15 cellular contexts compared by ENCODE assay signal in the genomic region with DNA sequence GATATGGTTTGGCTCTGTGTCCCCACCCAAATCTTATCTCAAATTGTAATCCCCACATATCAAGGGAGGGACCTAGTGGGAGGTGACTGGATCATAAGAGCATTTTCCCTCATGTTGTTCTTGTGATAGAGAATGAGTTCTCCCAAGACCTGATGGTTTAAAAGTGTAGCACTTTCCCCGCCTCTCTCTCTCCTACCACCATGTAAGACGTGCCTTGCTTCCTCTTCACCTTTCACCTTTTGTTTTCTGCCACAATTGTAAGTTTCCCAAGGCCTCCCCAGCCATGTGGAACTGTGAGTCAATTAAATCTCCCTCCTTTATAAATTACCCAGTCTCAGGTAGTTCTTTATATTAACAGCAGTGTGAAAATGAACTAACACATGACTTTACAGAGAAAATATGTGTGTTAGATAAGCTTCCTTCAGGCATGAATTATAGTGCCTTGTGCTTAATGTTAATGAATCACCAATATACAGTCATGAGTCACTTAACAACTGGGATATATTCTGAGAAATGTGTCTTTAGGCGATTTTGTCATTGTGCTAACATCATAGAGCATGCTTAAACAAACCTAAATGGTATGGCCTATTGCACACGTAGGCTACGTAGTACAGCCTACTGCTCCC. TPM values are rescaled to one million over a fixed set of nuclear protein-coding genes. Genes with fewer than 3 reads are reported as not detected.
DNase-seq lines count a peak whose midpoint lies in the region; ATAC-seq and TF ChIP-seq lines count a peak whose summit lies in the region.
"Had no signal": no experiment of that assay in that cellular context is flagged by ENCODE, and none has a peak within 500 bp of the region (broad histone marks: within the 10 kb centered on the region; RNA-seq: fewer than 3 reads in every experiment).

No MANE protein-coding gene starts in this region.

- intact Hi-C loops in CD4-positive, alpha-beta T cell (cut with DNase I, micrococcal nuclease): no loop called here

- no peaks in the 10 kb centered on the region for H3K27me3 ChIP-seq in CD4-positive, alpha-beta T cell (ENCODE audit: control insufficient read depth, insufficient read depth, low read length)
- H3K27me3 ChIP-seq: esophagus muscularis mucosa had no signal

- peak overlapping the region; percentile 52 for H3K27ac Mint-ChIP-seq in activated CD4-positive, alpha-beta T cell treated with anti-CD3 and anti-CD28 coated beads, Interleukin-2, amount 10 ng/mL, durations not matched to agents 7 days and 5 days
- peak overlapping the region; percentile 80 for H3K27ac Mint-ChIP-seq in type B pancreatic cell
- H3K27ac Mint-ChIP-seq in CD4-positive, alpha-beta T cell: no peak overlapping the region

- H3K27ac ChIP-seq in CD4-positive, alpha-beta T cell (ENCODE audit: low read depth, low read length): no peak overlapping the region
- H3K27ac ChIP-seq: 22Rv1, esophagus muscularis mucosa had no signal

- ATAC-seq in CD4-positive, alpha-beta T cell (ENCODE audit: poor library complexity): no peak
- no peak for ATAC-seq in GM21390 (IDR thresholded peaks at IDR 0.05; ENCODE audit: unreplicated experiment)
- ATAC-seq: left lobe of liver; stimulated activated naive CD8-positive, alpha-beta T cell treated with anti-CD3 and anti-CD28 coated beads, Interleukin-15, Interleukin-2, amounts not matched to agents 100 U/mL and 50 U/mL, for 24 hours had no signal

- CTCF ChIA-PET in activated CD4-positive, alpha-beta T cell treated with anti-CD3 and anti-CD28 coated beads, Interleukin-2, amount 10 ng/mL, durations not matched to agents 7 days and 5 days (lab: Charles Lee): no interaction called here
- CTCF ChIA-PET in CD4-positive, alpha-beta T cell (lab: Charles Lee): no interaction called here

- no peaks in the 10 kb centered on the region for H3K9me3 Mint-ChIP-seq in activated CD4-positive, alpha-beta T cell treated with anti-CD3 and anti-CD28 coated beads, Interleukin-2, amount 10 ng/mL, durations not matched to agents 7 days and 5 days
- peaks cover 7% of the 10 kb centered on the region for H3K9me3 Mint-ChIP-seq in type B pancreatic cell
- peaks cover 3% of the 10 kb centered on the region for H3K9me3 Mint-ChIP-seq in CD4-positive, alpha-beta T cell

- no peaks in the 10 kb centered on the region for H3K36me3 Mint-ChIP-seq in activated CD4-positive, alpha-beta T cell treated with anti-CD3 and anti-CD28 coated beads, Interleukin-2, amount 10 ng/mL, durations not matched to agents 7 days and 5 days (ENCODE audit: low read depth)
- peaks cover 11% of the 10 kb centered on the region for H3K36me3 Mint-ChIP-seq in type B pancreatic cell
- H3K36me3 Mint-ChIP-seq in CD4-positive, alpha-beta T cell (ENCODE audit: low read depth): no peaks in the 10 kb centered on the region

- no peak for TF ChIP-seq CTCF in fibroblast of villous mesenchyme (IDR thresholded peaks at IDR 0.05; ENCODE audit: insufficient read depth, low read depth, low read length)
- no peak for TF ChIP-seq CTCF in type B pancreatic cell (conservative IDR thresholded peaks at IDR 0.05)
- no peak for TF ChIP-seq CTCF in CD4-positive, alpha-beta T cell (IDR thresholded peaks at IDR 0.05)

- no peak for DNase-seq in activated CD4-positive, alpha-beta T cell treated with anti-CD3 and anti-CD28 coated beads, Interleukin-2, amount 10 ng/mL, durations not matched to agents 7 days and 5 days
- no peak for DNase-seq in activated CD4-positive, alpha-beta T cell treated with anti-CD3 and anti-CD28 coated beads, Interleukin-2, amount 50 U/mL, for 1 hour
- DNase-seq in amniotic epithelial cell (ENCODE audit: low read depth): peak; percentile 91
- peak; percentile 79 for DNase-seq in fibroblast of villous mesenchyme (ENCODE audit: low read depth)
- DNase-seq in type B pancreatic cell (ENCODE audit: extremely low spot score, unreplicated experiment): no peak
- DNase-seq in CD4-positive, alpha-beta T cell: no peak
- no peak for DNase-seq in KG1 (lab: John Stamatoyannopoulos, UW)
- DNase-seq: amygdala; NCI-H2081; stimulated activated CD4-positive, alpha-beta T cell treated with anti-CD3 and anti-CD28 coated beads, Interleukin-2, amount 100 ng/mL, for 24 hours; stimulated activated naive CD8-positive, alpha-beta T cell treated with anti-CD3 and anti-CD28 coated beads, Interleukin-15, Interleukin-2, amounts not matched to agents 100 U/mL and 50 U/mL, for 24 hours had no signal

- no peaks in the 10 kb centered on the region for H3K9me3 ChIP-seq in CD4-positive, alpha-beta T cell (ENCODE audit: control insufficient read depth, low read length)
- H3K9me3 ChIP-seq: esophagus muscularis mucosa had no signal

- no peaks in the 10 kb centered on the region for H3K4me1 Mint-ChIP-seq in activated CD4-positive, alpha-beta T cell treated with anti-CD3 and anti-CD28 coated beads, Interleukin-2, amount 10 ng/mL, durations not matched to agents 7 days and 5 days
- peaks cover 24% of the 10 kb centered on the region for H3K4me1 Mint-ChIP-seq in type B pancreatic cell (ENCODE audit: unreplicated experiment)
- H3K4me1 Mint-ChIP-seq in CD4-positive, alpha-beta T cell (ENCODE audit: low read depth): no peaks in the 10 kb centered on the region

- H3K4me3 Mint-ChIP-seq in activated CD4-positive, alpha-beta T cell treated with anti-CD3 and anti-CD28 coated beads, Interleukin-2, amount 10 ng/mL, durations not matched to agents 7 days and 5 days: no peak overlapping the region
- peak overlapping the region; percentile 10 for H3K4me3 Mint-ChIP-seq in type B pancreatic cell
- H3K4me3 Mint-ChIP-seq in CD4-positive, alpha-beta T cell: no peak overlapping the region

- no peaks in the 10 kb centered on the region for H3K27me3 Mint-ChIP-seq in activated CD4-positive, alpha-beta T cell treated with anti-CD3 and anti-CD28 coated beads, Interleukin-2, amount 10 ng/mL, durations not matched to agents 7 days and 5 days
- H3K27me3 Mint-ChIP-seq in type B pancreatic cell: no peaks in the 10 kb centered on the region
- H3K27me3 Mint-ChIP-seq in CD4-positive, alpha-beta T cell: no peaks in the 10 kb centered on the region

- POLR2A ChIA-PET in activated CD4-positive, alpha-beta T cell treated with anti-CD3 and anti-CD28 coated beads, Interleukin-2, amount 10 ng/mL, durations not matched to agents 7 days and 5 days (lab: Charles Lee): no interaction called here
- POLR2A ChIA-PET in CD4-positive, alpha-beta T cell (lab: Charles Lee): no interaction called here

- H3K4me3 ChIP-seq in fibroblast of villous mesenchyme (ENCODE audit: low read depth, low read length): no peak overlapping the region
- H3K4me3 ChIP-seq: esophagus muscularis mucosa had no signal

RNA-seq across cellular contexts. Expression of a gene that starts 37.9 kb away (rescaled TPM):
- not detected for total RNA-seq in activated CD4-positive, alpha-beta T cell treated with anti-CD3 and anti-CD28 coated beads, Interleukin-2, amount 10 ng/mL, durations not matched to agents 7 days and 5 days
- total RNA-seq in fibroblast of villous mesenchyme: 145 and 184 TPM in 2 replicates
- 18.1 and 39.9 TPM in 2 replicates for total RNA-seq in type B pancreatic cell (ENCODE audit: low replicate concordance)
- not detected for total RNA-seq in CD4-positive, alpha-beta T cell

Comparison
In these comparisons a context has a peak if more than half of its experiments do, and no peak if none do; other contexts are left out.
1. DNase-seq: peak in amniotic epithelial cell (single experiment) and fibroblast of villous mesenchyme (single experiment); none in activated CD4-positive, alpha-beta T cell treated with anti-CD3 and anti-CD28 coated beads, Interleukin-2, amount 10 ng/mL, durations not matched to agents 7 days and 5 days (single experiment), activated CD4-positive, alpha-beta T cell treated with anti-CD3 and anti-CD28 coated beads, Interleukin-2, amount 50 U/mL, for 1 hour (single experiment), type B pancreatic cell (single experiment), CD4-positive, alpha-beta T cell (0 of 10) and KG1 (single experiment).
2. RNA of a gene that starts 37.9 kb away (total RNA-seq): 145 to 184 TPM in fibroblast of villous mesenchyme and 18.1 to 39.9 TPM in type B pancreatic cell; not detected in CD4-positive, alpha-beta T cell and not detected in activated CD4-positive, alpha-beta T cell treated with anti-CD3 and anti-CD28 coated beads, Interleukin-2, amount 10 ng/mL, durations not matched to agents 7 days and 5 days; every median in the first group is over 10 times any median in the second.